In genomic region chr4:139176299-139177048, GRCh38 we compare ENCODE assay signal across 1 cellular context.
TF ChIP-seq lines count a peak whose summit lies in the region.

No MANE protein-coding gene starts in this region.

TF ChIP-seq in HepG2, 621 proteins besides CTCF, POLR2A, EP300 and RAD21 (continued from another document and continues in another):
- 0 out of 2 replicates have a peak, but pooled peaks have one; percentile 77 for TF ChIP-seq ZNF343 (CRISPR knock-in tag; IDR thresholded peaks at IDR 0.05)
- TF ChIP-seq ZSCAN21 (CRISPR knock-in tag; IDR thresholded peaks at IDR 0.05; ENCODE audit: borderline replicate concordance) = 0 out of 2 replicates have a peak, but pooled peaks have one; percentile 6
- peak; percentile 15; the same call in 1 of the 2 replicates for TF ChIP-seq ZMYM4 (CRISPR knock-in tag; IDR thresholded peaks at IDR 0.05)
- TF ChIP-seq STAG1 (CRISPR knock-in tag; IDR thresholded peaks at IDR 0.05) = no peak
- TF ChIP-seq ZBTB7B (CRISPR knock-in tag; IDR thresholded peaks at IDR 0.05) = no peak; the same call in 1 of the 2 replicates
- TF ChIP-seq HNRNPLL (IDR thresholded peaks at IDR 0.05; ENCODE audit: low read depth, low read length, poor library complexity, severe bottlenecking) = peak; percentile 86
- TF ChIP-seq ZBTB26 (CRISPR knock-in tag; IDR thresholded peaks at IDR 0.05; ENCODE audit: borderline replicate concordance) = no peak
- peak; percentile 61; the same call in 1 of the 2 replicates for TF ChIP-seq ARNTL (CRISPR knock-in tag; IDR thresholded peaks at IDR 0.05)
- TF ChIP-seq IRF2 (CRISPR knock-in tag; IDR thresholded peaks at IDR 0.05) = peak; percentile 60
- TF ChIP-seq LRRFIP1 (CRISPR knock-in tag; conservative IDR thresholded peaks at IDR 0.05) = no peak
- no peak for TF ChIP-seq ZBTB20 (CRISPR knock-in tag; IDR thresholded peaks at IDR 0.05; ENCODE audit: borderline replicate concordance, low read depth)
- TF ChIP-seq ZNF709 (CRISPR knock-in tag; IDR thresholded peaks at IDR 0.05) = peak; percentile 59; the same call in 1 of the 2 replicates
- no peak for TF ChIP-seq PHB2 (IDR thresholded peaks at IDR 0.05; ENCODE audit: partially characterized antibody)
- peak; percentile 11; the same call in 1 of the 2 replicates for TF ChIP-seq KDM5B (CRISPR knock-in tag; IDR thresholded peaks at IDR 0.05; ENCODE audit: borderline replicate concordance)
- TF ChIP-seq ZNF318 (CRISPR knock-in tag; IDR thresholded peaks at IDR 0.05) = no peak
- 0 out of 2 replicates have a peak, but pooled peaks have one; percentile 49 for TF ChIP-seq SMAD1 (CRISPR knock-in tag; IDR thresholded peaks at IDR 0.05; ENCODE audit: borderline replicate concordance, low read depth)
- no peak for TF ChIP-seq GPN1 (CRISPR knock-in tag; IDR thresholded peaks at IDR 0.05; ENCODE audit: borderline replicate concordance)
- TF ChIP-seq THAP8 (CRISPR knock-in tag; IDR thresholded peaks at IDR 0.05; ENCODE audit: borderline replicate concordance) = no peak
- no peak for TF ChIP-seq ZNF75D (CRISPR knock-in tag; IDR thresholded peaks at IDR 0.05; ENCODE audit: borderline replicate concordance)
- no peak for TF ChIP-seq ZNF234 (CRISPR knock-in tag; conservative IDR thresholded peaks at IDR 0.05)
- no peak for TF ChIP-seq SP2 (CRISPR knock-in tag; IDR thresholded peaks at IDR 0.05)
- TF ChIP-seq YY1 (IDR thresholded peaks at IDR 0.05; ENCODE audit: insufficient read depth, insufficient replicate concordance, low read depth, low read length) = peak; percentile 41
- no peak for TF ChIP-seq BRF2 (CRISPR knock-in tag; IDR thresholded peaks at IDR 0.05)
- peak in 1 of 2 experiments; percentile 54; a peak in 1 of 4 replicates for TF ChIP-seq KLF16 (CRISPR knock-in tag; IDR thresholded peaks at IDR 0.05)
- no peak for TF ChIP-seq PHF5A (CRISPR knock-in tag; IDR thresholded peaks at IDR 0.05; ENCODE audit: low read depth, unreplicated experiment)
- TF ChIP-seq TRIM24 (CRISPR knock-in tag; IDR thresholded peaks at IDR 0.05) = 0 out of 2 replicates have a peak, but pooled peaks have one; percentile 30
- TF ChIP-seq ZNF777 (CRISPR knock-in tag; IDR thresholded peaks at IDR 0.05) = peak; percentile 40; the same call in 1 of the 2 replicates
- no peak; the same call in 1 of the 2 replicates for TF ChIP-seq ZNF430 (CRISPR knock-in tag; IDR thresholded peaks at IDR 0.05)
- peak; percentile 94 for TF ChIP-seq ZMAT3 (CRISPR knock-in tag; conservative IDR thresholded peaks at IDR 0.05)
- TF ChIP-seq TCF12 (IDR thresholded peaks at IDR 0.05) = no peak
- TF ChIP-seq TCF12 (CRISPR knock-in tag; IDR thresholded peaks at IDR 0.05) = 0 out of 2 replicates have a peak, but pooled peaks have one; percentile 71
- no peak for TF ChIP-seq RBM22 (optimal IDR thresholded peaks at IDR 0.05; ENCODE audit: low read length)
- 0 out of 2 replicates have a peak, but pooled peaks have one; percentile 47 for TF ChIP-seq ZNF441 (CRISPR knock-in tag; IDR thresholded peaks at IDR 0.05; ENCODE audit: borderline replicate concordance)
- no peak for TF ChIP-seq ZNF629 (CRISPR knock-in tag; conservative IDR thresholded peaks at IDR 0.05)
- no peak for TF ChIP-seq TRIM22 (IDR thresholded peaks at IDR 0.05)
- no peak for TF ChIP-seq TMF1 (CRISPR knock-in tag; IDR thresholded peaks at IDR 0.05; ENCODE audit: low read depth)
- TF ChIP-seq MAFG (CRISPR knock-in tag; IDR thresholded peaks at IDR 0.05) = no peak
- TF ChIP-seq MXD4 (CRISPR knock-in tag; IDR thresholded peaks at IDR 0.05) = peak; percentile 44; the same call in 1 of the 2 replicates
- no peak for TF ChIP-seq ZNF143 (CRISPR knock-in tag; IDR thresholded peaks at IDR 0.05)
- no peak for TF ChIP-seq AKNA (CRISPR knock-in tag; IDR thresholded peaks at IDR 0.05; ENCODE audit: borderline replicate concordance)
- peak; percentile 57 for TF ChIP-seq RBM39 (IDR thresholded peaks at IDR 0.05; ENCODE audit: low read depth, low read length, poor library complexity, severe bottlenecking)
- TF ChIP-seq HNRNPK (IDR thresholded peaks at IDR 0.05; ENCODE audit: low read depth, low read length, poor library complexity, severe bottlenecking) = peak; percentile 79
- no peak for TF ChIP-seq ZNF792 (CRISPR knock-in tag; IDR thresholded peaks at IDR 0.05)
- no peak; the same call in 1 of the 2 replicates for TF ChIP-seq ZNF776 (CRISPR knock-in tag; IDR thresholded peaks at IDR 0.05)
